ENCODE assay signal across 33 cellular contexts in genomic region chr13:103303078-103303651, GRCh38.
"Had no signal": no experiment of that assay in that cellular context is flagged by ENCODE, and none has a peak within 500 bp of the region (broad histone marks: within the 10 kb centered on the region; RNA-seq: fewer than 3 reads in every experiment).

No MANE protein-coding gene starts in this region.

- H3K36me3 ChIP-seq: adrenal gland, brain microvascular endothelial cell, breast epithelium had no signal

- H3K4me3 ChIP-seq: adrenal gland, body of pancreas, breast epithelium had no signal

- FAIRE-seq: astrocyte, colon, TTC549 had no signal

- H3K27ac ChIP-seq: adrenal gland, body of pancreas, brain microvascular endothelial cell, breast epithelium, VCaP had no signal

- ATAC-seq: activated CD4-positive, alpha-beta T cell treated with anti-CD3 and anti-CD28 coated beads for 36 hours; activated CD8-positive, alpha-beta memory T cell treated with anti-CD3 and anti-CD28 coated beads, Interleukin-2, amount 10 ng/mL, durations not matched to agents 7 days and 5 days; activated CD8-positive, alpha-beta T cell treated with anti-CD3 and anti-CD28 coated beads, Interleukin-2, amount 10 ng/mL, durations not matched to agents 7 days and 5 days; activated naive CD4-positive, alpha-beta T cell treated with anti-CD3 and anti-CD28 coated beads, Interleukin-2, amount 50 U/mL, for 72 hours; body of pancreas; T-helper 17 cell; WTC11 had no signal

- H3K9me3 ChIP-seq: adrenal gland, body of pancreas, breast epithelium had no signal

- DNase-seq: activated CD4-positive, alpha-beta memory T cell treated with anti-CD3 and anti-CD28 coated beads, Interleukin-2, amount 10 ng/mL, durations not matched to agents 7 days and 5 days; activated CD4-positive, alpha-beta T cell treated with anti-CD3 and anti-CD28 coated beads for 36 hours; activated CD4-positive, alpha-beta T cell treated with anti-CD3 and anti-CD28 coated beads for 48 hours; activated CD4-positive, alpha-beta T cell treated with anti-CD3 and anti-CD28 coated beads, Interleukin-2, amount 10 ng/mL, durations not matched to agents 7 days and 5 days; activated CD4-positive, alpha-beta T cell treated with anti-CD3 and anti-CD28 coated beads, Interleukin-2, amount 50 U/mL, for 48 hours; activated CD4-positive, CD25-positive, alpha-beta regulatory T cell treated with anti-CD3 and anti-CD28 coated beads, Interleukin-2, amount 50 U/mL, for 72 hours; activated CD8-positive, alpha-beta memory T cell treated with anti-CD3 and anti-CD28 coated beads for 24 hours; activated CD8-positive, alpha-beta memory T cell treated with anti-CD3 and anti-CD28 coated beads, Interleukin-2, amount 10 ng/mL, durations not matched to agents 7 days and 5 days; activated CD8-positive, alpha-beta memory T cell treated with anti-CD3 and anti-CD28 coated beads, Interleukin-2, amount 50 U/mL, for 48 hours; activated CD8-positive, alpha-beta T cell treated with anti-CD3 and anti-CD28 coated beads, Interleukin-2, amount 10 ng/mL, durations not matched to agents 7 days and 5 days; activated effector memory CD4-positive, alpha-beta T cell treated with Interleukin-2 at 50 U/mL for 16 hours; activated gamma-delta T cell treated with Interleukin-2 at 50 U/mL for 16 hours; activated naive CD4-positive, alpha-beta T cell; activated naive CD4-positive, alpha-beta T cell treated with anti-CD3 and anti-CD28 coated beads for 36 hours; activated naive CD4-positive, alpha-beta T cell treated with anti-CD3 and anti-CD28 coated beads, Interleukin-2, amount 50 U/mL, for 16 hours; activated naive CD8-positive, alpha-beta T cell treated with anti-CD3 and anti-CD28 coated beads for 36 hours; activated T-cell treated with anti-CD3 and anti-CD28 coated beads, Interleukin-2, amount 50 U/mL, for 24 hours; activated T-cell treated with anti-CD3 and anti-CD28 coated beads, Interleukin-2, amount 50 U/mL, for 48 hours; adrenal gland; amniotic stem cell; aorta; body of pancreas; brain microvascular endothelial cell; central memory CD4-positive, alpha-beta T cell; T-helper 17 cell; T-helper 9 cell had no signal

- H3K4me1 ChIP-seq: adrenal gland, body of pancreas, breast epithelium had no signal

- H3K27me3 ChIP-seq: adrenal gland, body of pancreas, brain microvascular endothelial cell, breast epithelium had no signal
